ENCODE assay signal across 13 cellular contexts in the genomic region with DNA sequence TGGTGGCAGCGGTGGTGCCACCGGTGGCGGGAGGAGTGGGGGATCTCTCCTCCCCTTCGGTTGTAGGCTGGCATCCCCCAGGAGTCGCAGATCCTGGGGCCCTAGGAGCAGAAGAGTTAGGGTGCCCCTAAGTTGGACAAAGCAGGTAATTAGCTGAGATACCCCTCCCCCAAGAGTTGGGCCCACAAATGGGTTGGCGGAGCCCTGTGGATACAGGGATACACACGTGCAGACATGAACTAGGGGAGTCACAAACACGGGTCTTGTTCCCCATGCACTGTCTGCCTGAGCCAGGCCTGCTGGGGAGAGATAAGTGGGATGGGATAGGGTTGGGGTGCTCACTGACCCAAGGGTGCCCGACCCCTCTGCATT. TPM values are rescaled to one million over a fixed set of nuclear protein-coding genes. Genes with fewer than 3 reads are reported as not detected.
DNase-seq lines count a peak whose midpoint lies in the region; ATAC-seq and TF ChIP-seq lines count a peak whose summit lies in the region.
"Had no signal": no experiment of that assay in that cellular context is flagged by ENCODE, and none has a peak within 500 bp of the region (broad histone marks: within the 10 kb centered on the region; RNA-seq: fewer than 3 reads in every experiment).

No MANE protein-coding gene starts in this region.

- H3K27ac ChIP-seq in 22Rv1 (peak overlapping the region; percentile 43; the same call in 1 of the 2 replicates), IMR-90 (ENCODE audit: insufficient read depth, low read length) (no peak overlapping the region), neuronal stem cell (replicated peaks; ENCODE audit: low read length) (peak overlapping the region; percentile 32)

- no peak overlapping the region for H2BK12ac ChIP-seq in neuronal stem cell (ENCODE audit: low read length)

- H2AFZ ChIP-seq in IMR-90 (replicated peaks; ENCODE audit: low read length, poor library complexity), result peak overlapping the region; percentile 46
- H2AFZ ChIP-seq in neuronal stem cell (ENCODE audit: low read length), result no peak overlapping the region

- TF ChIP-seq RAD21 in IMR-90 (IDR thresholded peaks at IDR 0.05; ENCODE audit: low read length), result no peak

- no peak overlapping the region for H3K9ac ChIP-seq in IMR-90 (ENCODE audit: low read depth, low read length)
- H3K9ac ChIP-seq in neuronal stem cell (ENCODE audit: low read depth, low read length, poor library complexity), result no peak overlapping the region

- H4K5ac ChIP-seq in IMR-90 (ENCODE audit: low read depth, low read length), result no peak overlapping the region

- no peak overlapping the region for H3K4me3 ChIP-seq in IMR-90 (ENCODE audit: insufficient read depth, low read depth, low read length)
- H3K4me3 ChIP-seq in neuronal stem cell (ENCODE audit: low read length in 2 of 2), result no peak overlapping the region

- H3K23ac ChIP-seq in IMR-90 (ENCODE audit: low read depth, low read length), result no peak overlapping the region
- H3K23ac ChIP-seq in neuronal stem cell (ENCODE audit: low read depth, low read length, poor library complexity), result peak overlapping the region; percentile 90

- H3K4me1 ChIP-seq in IMR-90 (ENCODE audit: control insufficient read depth, insufficient read depth, low read length) (no peaks in the 10 kb centered on the region; the same call in 1 of the 2 replicates), neuronal stem cell (ENCODE audit: control insufficient read depth in 2 of 2, insufficient read depth in 1 of 2, low read depth in 1 of 2, low read length in 2 of 2) (peaks cover 3 to 4% of the 10 kb centered on the region in 2 donors)

- no TSS peak for BruUV-seq in IMR-90 (replicated peaks; lab: Mats Ljungman, UMichigan)

- peaks cover 5% of the 10 kb centered on the region; the same call in 1 of the 2 replicates for H4K20me1 ChIP-seq in IMR-90 (ENCODE audit: insufficient read depth, low read length)

- intact Hi-C loops in IMR-90 (cut with micrococcal nuclease), result no loop called here
- intact Hi-C loops in Right ventricle myocardium superior (cut with DNase I), result no loop called here

- H3K56ac ChIP-seq in IMR-90 (ENCODE audit: extremely low read depth, insufficient read depth, low read length), result no peak overlapping the region

- H2BK5ac ChIP-seq in IMR-90 (ENCODE audit: low read depth, low read length, poor library complexity, severe bottlenecking) (no peak overlapping the region), neuronal stem cell (ENCODE audit: low read length) (no peak overlapping the region)

- no peak overlapping the region for H3K14ac ChIP-seq in IMR-90 (replicated peaks; ENCODE audit: low read depth, low read length)
- H3K14ac ChIP-seq in neuronal stem cell (ENCODE audit: low read length), result no peak overlapping the region

- H2BK120ac ChIP-seq in IMR-90 (ENCODE audit: low read depth, low read length) (no peak overlapping the region), neuronal stem cell (ENCODE audit: low read depth, low read length) (no peak overlapping the region)

- no peaks in the 10 kb centered on the region for H3K27me3 ChIP-seq in IMR-90 (ENCODE audit: control insufficient read depth, insufficient read depth, low read length)
- no peaks in the 10 kb centered on the region for H3K27me3 ChIP-seq in neuronal stem cell (ENCODE audit: control insufficient read depth in 3 of 3, insufficient read depth in 3 of 3, low read depth in 1 of 3, low read length in 3 of 3)

- WGBS in IMR-90 (ENCODE audit: extremely low coverage in 2 of 2, insufficient read length in 1 of 2), 2 experiments, result 100% methylated on average over 1 of the region's 9 CpGs; no CpG with 5 or more reads in 1 of the 2 experiments
- WGBS in neuronal stem cell (ENCODE audit: extremely low coverage in 2 of 2, insufficient read length in 2 of 2, insufficient replicate concordance in 1 of 2), 2 donors, result no CpG with 5 or more reads among the region's 9 CpGs

- H3K18ac ChIP-seq in IMR-90 (ENCODE audit: low read depth, low read length) (no peak overlapping the region), neuronal stem cell (ENCODE audit: low read length) (no peak overlapping the region)

- H3K79me1 ChIP-seq in IMR-90 (ENCODE audit: low read depth in 1 of 2, low read length in 2 of 2) (peaks cover 0 to 9% of the 10 kb centered on the region in 2 experiments; a peak in 1 of 4 replicates), neuronal stem cell (ENCODE audit: low read depth, low read length) (peaks cover 2% of the 10 kb centered on the region)

- H2AK9ac ChIP-seq in IMR-90 (replicated peaks; ENCODE audit: low read depth, low read length, poor library complexity), result peak overlapping the region; percentile 34

- CTCF ChIA-PET in IMR-90 (lab: Yijun Ruan, JAX), result no interaction called here

- no peak overlapping the region for H3K4me2 ChIP-seq in IMR-90 (ENCODE audit: low read depth, low read length)
- H3K4me2 ChIP-seq in neuronal stem cell (ENCODE audit: insufficient read depth, low read length, poor library complexity, severe bottlenecking), result no peak overlapping the region

- no peak for TF ChIP-seq POLR2A in IMR-90 (IDR thresholded peaks at IDR 0.05; ENCODE audit: low read depth, low read length)

- in situ Hi-C loops in IMR-90 (cut with MboI; ENCODE audit: low sequenced_read_pairs), result no loop called here

- dilution Hi-C loops in IMR-90 (cut with HindIII; ENCODE audit: low sequenced_read_pairs, unreplicated experiment), result no loop called here

- POLR2A ChIA-PET in IMR-90 (lab: Charles Lee; ENCODE audit: unreplicated experiment), result no interaction called here

- no peak overlapping the region for H2BK15ac ChIP-seq in IMR-90 (ENCODE audit: low read depth, low read length)
- no peak overlapping the region for H2BK15ac ChIP-seq in neuronal stem cell (ENCODE audit: low read length)

- no peak overlapping the region for H2AK5ac ChIP-seq in IMR-90 (ENCODE audit: low read depth, low read length)
- H2AK5ac ChIP-seq in neuronal stem cell (ENCODE audit: low read depth, low read length), result no peak overlapping the region

- no peak for DNase-seq in IMR-90
- DNase-seq in Right ventricle myocardium superior, result no peak
- no peak for DNase-seq in neuronal stem cell (ENCODE audit: low spot score)
- no peak for DNase-seq in ureter (ENCODE audit: low spot score)
- no peak for DNase-seq in OCI-M1 (lab: John Stamatoyannopoulos, UW)
- no peak for DNase-seq in NCI-H146 treated with DMSO at 0.1 percent for 48 hours (lab: John Stamatoyannopoulos, UW; ENCODE audit: unreplicated experiment)
- DNase-seq: activated CD4-positive, alpha-beta T cell treated with anti-CD3 and anti-CD28 coated beads, Interleukin-2, amount 50 U/mL, for 1 hour; DMS153; naive thymus-derived CD8-positive, alpha-beta T cell; NCI-H2081 treated with DMSO at 0.1 percent for 48 hours; NCI-H82 had no signal

- ATAC-seq in IMR-90 (ENCODE audit: low read depth) (no peak), Right ventricle myocardium superior (ENCODE audit: poor library complexity) (peak; percentile 9), HG02870 (IDR thresholded peaks at IDR 0.05; ENCODE audit: unreplicated experiment) (no peak)

- no peak overlapping the region for H2BK20ac ChIP-seq in IMR-90 (ENCODE audit: low read depth, low read length)

- H3K36me3 ChIP-seq in IMR-90 (ENCODE audit: control insufficient read depth, insufficient read depth, low read length) (peaks cover 34% of the 10 kb centered on the region), neuronal stem cell (replicated peaks in 1 of 2; ENCODE audit: control insufficient read depth in 2 of 2, insufficient read depth in 2 of 2, low read length in 2 of 2) (peaks cover 25 to 68% of the 10 kb centered on the region in 2 donors)

- H3K4ac ChIP-seq in IMR-90 (ENCODE audit: low read depth, low read length) (no peak overlapping the region), neuronal stem cell (ENCODE audit: low read length) (no peak overlapping the region)

- TF ChIP-seq CTCF in 22Rv1 (IDR thresholded peaks at IDR 0.05), result no peak
- no peak for TF ChIP-seq CTCF in IMR-90 (conservative IDR thresholded peaks at IDR 0.05; ENCODE audit: low read depth, low read length)

- H3K9me3 ChIP-seq in IMR-90 (ENCODE audit: control insufficient read depth, insufficient read depth, low read length) (no peaks in the 10 kb centered on the region), neuronal stem cell (replicated peaks in 1 of 2; ENCODE audit: control insufficient read depth in 2 of 2, insufficient read depth in 1 of 2, low read depth in 1 of 2, low read length in 2 of 2) (no peaks in the 10 kb centered on the region)

- H4K91ac ChIP-seq in IMR-90 (ENCODE audit: insufficient read depth, low read depth, low read length) (no peak overlapping the region), neuronal stem cell (ENCODE audit: low read depth, low read length, poor library complexity) (no peak overlapping the region)

- H4K8ac ChIP-seq in IMR-90 (ENCODE audit: low read depth in 2 of 2, low read length in 2 of 2) (no peak overlapping the region), neuronal stem cell (ENCODE audit: low read depth, low read length) (no peak overlapping the region)

- peaks cover 6% of the 10 kb centered on the region; the same call in 1 of the 2 replicates for H3K9me1 ChIP-seq in IMR-90 (ENCODE audit: insufficient read depth, low read length)

TF ChIP-seq in IMR-90, 13 proteins besides CTCF, POLR2A, EP300 and RAD21 (continues in another document):
- no peak for TF ChIP-seq MXI1 (IDR thresholded peaks at IDR 0.05; ENCODE audit: borderline replicate concordance, low read depth, low read length)
- TF ChIP-seq, protein P1, sequence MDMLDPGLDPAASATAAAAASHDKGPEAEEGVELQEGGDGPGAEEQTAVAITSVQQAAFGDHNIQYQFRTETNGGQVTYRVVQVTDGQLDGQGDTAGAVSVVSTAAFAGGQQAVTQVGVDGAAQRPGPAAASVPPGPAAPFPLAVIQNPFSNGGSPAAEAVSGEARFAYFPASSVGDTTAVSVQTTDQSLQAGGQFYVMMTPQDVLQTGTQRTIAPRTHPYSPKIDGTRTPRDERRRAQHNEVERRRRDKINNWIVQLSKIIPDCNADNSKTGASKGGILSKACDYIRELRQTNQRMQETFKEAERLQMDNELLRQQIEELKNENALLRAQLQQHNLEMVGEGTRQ (IDR thresholded peaks at IDR 0.05; ENCODE audit: low read depth, low read length), result no peak

RNA-seq across cellular contexts. Expression of gene CCDC17, which starts 2.0 kb away (rescaled TPM):
- total RNA-seq in IMR-90 (2012; rRNA removed) (0.18 and 0.56 TPM in 2 replicates), Right ventricle myocardium superior (1.0 TPM), ureter (2.4 TPM)
- polyA plus RNA-seq in IMR-90 (2012; rRNA removed), result 0.26 and 0.30 TPM in 2 replicates
- polyA plus RNA-seq in IMR-90 (2012; cell fraction: cytosol; rRNA removed), result 0.09 and 0.26 TPM in 2 replicates
- 2.4 and 3.6 TPM in 2 replicates for polyA plus RNA-seq in IMR-90 (2012; cell fraction: nucleus; rRNA removed; ENCODE audit: low replicate concordance)
- 0.26 TPM for polyA plus RNA-seq in neuronal stem cell (2013, experiment 1 of 2)
- 0.25 TPM for polyA plus RNA-seq in neuronal stem cell (2013, experiment 2 of 2)

RNA-seq across cellular contexts. Expression of gene NASP, which starts 38.0 kb away (rescaled TPM):
- total RNA-seq in IMR-90 (2012; rRNA removed) (56.6 and 85.0 TPM in 2 replicates), Right ventricle myocardium superior (28.7 TPM), ureter (82.1 TPM)
- polyA plus RNA-seq in IMR-90 (2012; rRNA removed), result 98.2 and 124 TPM in 2 replicates
- 38.2 and 66.5 TPM in 2 replicates for polyA plus RNA-seq in IMR-90 (2012; cell fraction: cytosol; rRNA removed)
- polyA plus RNA-seq in IMR-90 (2012; cell fraction: nucleus; rRNA removed; ENCODE audit: low replicate concordance), result 47.5 and 89.7 TPM in 2 replicates
- polyA plus RNA-seq in neuronal stem cell (2013, experiment 1 of 2), result 328 TPM
- polyA plus RNA-seq in neuronal stem cell (2013, experiment 2 of 2), result 336 TPM
